In genomic region chr1:205512059-205513045, GRCh38 we compare ENCODE assay signal across 12 cellular contexts. TPM values are rescaled to one million over a fixed set of nuclear protein-coding genes. Genes with fewer than 3 reads are reported as not detected.
DNase-seq lines count a peak whose midpoint lies in the region; ATAC-seq and TF ChIP-seq lines count a peak whose summit lies in the region.
"Had no signal": no experiment of that assay in that cellular context is flagged by ENCODE, and none has a peak within 500 bp of the region (broad histone marks: within the 10 kb centered on the region; RNA-seq: fewer than 3 reads in every experiment).

No MANE protein-coding gene starts in this region.

- H4K20me1 ChIP-seq in osteoblast (ENCODE audit: insufficient read depth, low read length), result no peaks in the 10 kb centered on the region

- H3K4me1 ChIP-seq in Caco-2 (no peaks in the 10 kb centered on the region), osteoblast (ENCODE audit: insufficient read depth, low read length) (no peaks in the 10 kb centered on the region)
- H3K4me1 ChIP-seq: prostate gland had no signal

- H3K4me3 Mint-ChIP-seq in Caco-2 (ENCODE audit: unreplicated experiment) (no peak overlapping the region), T-helper 17 cell (no peak overlapping the region)
- H3K4me3 Mint-ChIP-seq: CD4-positive, CD25-positive, alpha-beta regulatory T cell had no signal

- intact Hi-C loops in Caco-2 (cut with micrococcal nuclease; ENCODE audit: unreplicated experiment) (no loop called here), left cardiac atrium (cut with DNase I) (no loop called here)

- H3K79me2 ChIP-seq in osteoblast (ENCODE audit: insufficient read depth, low read length), result no peaks in the 10 kb centered on the region

- H3K27me3 Mint-ChIP-seq in Caco-2 (ENCODE audit: insufficient read depth, unreplicated experiment) (no peaks in the 10 kb centered on the region), T-helper 17 cell (no peaks in the 10 kb centered on the region)

- H3K9me3 ChIP-seq in Caco-2 (no peaks in the 10 kb centered on the region), T-helper 17 cell (ENCODE audit: control insufficient read depth, low read length, poor library complexity, severe bottlenecking) (no peaks in the 10 kb centered on the region), osteoblast (ENCODE audit: low read depth, low read length) (no peaks in the 10 kb centered on the region)
- H3K9me3 ChIP-seq: prostate gland had no signal

- H3K27me3 ChIP-seq in Caco-2 (replicated peaks; ENCODE audit: control insufficient read depth, insufficient read depth, low read length) (no peaks in the 10 kb centered on the region), osteoblast (ENCODE audit: insufficient read depth, low read length) (no peaks in the 10 kb centered on the region)

- no peak for TF ChIP-seq CTCF in Caco-2 (IDR thresholded peaks at IDR 0.05; ENCODE audit: insufficient read depth in 1 of 2, low read depth in 1 of 2, low read length in 1 of 2, severe bottlenecking in 1 of 2, unreplicated experiment in 1 of 2)
- no peak for TF ChIP-seq CTCF in osteoblast (IDR thresholded peaks at IDR 0.05; ENCODE audit: extremely low read depth, low read depth, low read length)
- TF ChIP-seq CTCF in GM10266 (IDR thresholded peaks at IDR 0.05; ENCODE audit: control insufficient read depth, insufficient read depth, low read depth, missing control alignments), result no peak

- no peak overlapping the region for H3K27ac ChIP-seq in osteoblast (ENCODE audit: low read depth, low read length)
- H3K27ac ChIP-seq: prostate gland, WERI-Rb-1 had no signal

- no peak overlapping the region for H2AFZ ChIP-seq in osteoblast (ENCODE audit: low read length)

- H3K36me3 Mint-ChIP-seq in Caco-2 (ENCODE audit: insufficient read depth, unreplicated experiment) (no peaks in the 10 kb centered on the region), T-helper 17 cell (ENCODE audit: low read depth) (no peaks in the 10 kb centered on the region)
- H3K36me3 Mint-ChIP-seq: CD4-positive, CD25-positive, alpha-beta regulatory T cell had no signal

- DNase-seq in Caco-2, result no peak
- no peak for DNase-seq in T-helper 17 cell
- peak; percentile 50 for DNase-seq in left cardiac atrium
- peak; percentile 92 for DNase-seq in osteoblast (ENCODE audit: insufficient read length, low spot score, missing footprints)
- no peak for DNase-seq in foreskin melanocyte
- DNase-seq in HuH-7 (ENCODE audit: low spot score), result no peak
- DNase-seq in GM10266 (ENCODE audit: extremely low spot score), result no peak
- no peak for DNase-seq in NCI-H1048 (lab: John Stamatoyannopoulos, UW)
- DNase-seq: activated effector memory CD4-positive, alpha-beta T cell treated with Interleukin-2 at 50 U/mL for 16 hours; CD4-positive, CD25-positive, alpha-beta regulatory T cell; WERI-Rb-1 had no signal

- H3K36me3 ChIP-seq in Caco-2 (ENCODE audit: control insufficient read depth, insufficient read depth, low read length) (no peaks in the 10 kb centered on the region), osteoblast (ENCODE audit: insufficient read depth, low read length) (no peaks in the 10 kb centered on the region)
- H3K36me3 ChIP-seq: prostate gland, WERI-Rb-1 had no signal

- H3K4me2 ChIP-seq in osteoblast (ENCODE audit: insufficient read depth, low read length), result no peak overlapping the region

- CTCF ChIA-PET in Caco-2 (lab: Charles Lee), result interaction anchor here (0.5 to 1.1 kb wide), 4 partner anchors 8 to 535 kb away, joined by 3 to 4 read pairs (median 4); partner anchors contain the start of gene CDK18

- POLR2A ChIA-PET in Caco-2 (lab: Charles Lee), result no interaction called here

- H3K9me3 Mint-ChIP-seq in Caco-2 (ENCODE audit: unreplicated experiment), result no peaks in the 10 kb centered on the region
- H3K9me3 Mint-ChIP-seq: CD4-positive, CD25-positive, alpha-beta regulatory T cell had no signal

- H3K4me3 ChIP-seq in Caco-2 (ENCODE audit: low read depth, low read length) (no peak overlapping the region), osteoblast (ENCODE audit: insufficient read depth, low read length) (no peak overlapping the region)
- H3K4me3 ChIP-seq: prostate gland had no signal

- H3K27ac Mint-ChIP-seq in Caco-2 (ENCODE audit: unreplicated experiment) (peak overlapping the region; percentile 67), T-helper 17 cell (peak overlapping the region; percentile 74)

- BruUV-seq in Caco-2 (replicated peaks; lab: Mats Ljungman, UMichigan), result no TSS peak

- H3K4me1 Mint-ChIP-seq in Caco-2 (ENCODE audit: low read depth, unreplicated experiment), result peaks cover 6% of the 10 kb centered on the region
- peaks cover 8% of the 10 kb centered on the region for H3K4me1 Mint-ChIP-seq in T-helper 17 cell
- H3K4me1 Mint-ChIP-seq: CD4-positive, CD25-positive, alpha-beta regulatory T cell had no signal

- ATAC-seq in T-helper 17 cell, result no peak
- peak; percentile 70 to 71 for ATAC-seq in left cardiac atrium

RNA-seq across cellular contexts. Expression of gene CDK18, which starts 7.9 kb away (rescaled TPM):
- total RNA-seq in Caco-2 (2022) (17.0 and 18.5 TPM in 2 replicates), T-helper 17 cell (1 to 10 TPM in 1 of 2 donors, under 1 TPM in 1; 0.94 to 1.7 TPM), left cardiac atrium (100 to 1,000 TPM; 102 to 118 TPM), osteoblast (0.29 and 0.72 TPM in 2 replicates)

RNA-seq across cellular contexts. Expression of gene BLACAT1, which starts 56.5 kb away (rescaled TPM):
- total RNA-seq in Caco-2 (2022), result 0.21 and 0.34 TPM in 2 replicates
- under 1 TPM; 0.10 TPM for total RNA-seq in T-helper 17 cell
- total RNA-seq in left cardiac atrium, result under 1 TPM in 1 of 2 donors, not detected in 1; 0.16 TPM
- not detected in 2 replicates for total RNA-seq in osteoblast

Comparison
In these comparisons a context has a peak if more than half of its experiments do, and no peak if none do; other contexts are left out.
1. DNase-seq: peak in left cardiac atrium (single experiment) and osteoblast (single experiment); none in Caco-2 (0 of 2), T-helper 17 cell (0 of 3), foreskin melanocyte (single experiment), HuH-7 (single experiment), GM10266 (single experiment) and NCI-H1048 (single experiment).